In genomic region chr2:205482399-205483065, GRCh38 we compare ENCODE assay signal across 1 cellular context.
TF ChIP-seq lines count a peak whose summit lies in the region.

No MANE protein-coding gene starts in this region.

TF ChIP-seq in WTC11, 78 proteins besides CTCF, POLR2A, EP300 and RAD21 (continues in another document):
- TF ChIP-seq, protein P1, sequence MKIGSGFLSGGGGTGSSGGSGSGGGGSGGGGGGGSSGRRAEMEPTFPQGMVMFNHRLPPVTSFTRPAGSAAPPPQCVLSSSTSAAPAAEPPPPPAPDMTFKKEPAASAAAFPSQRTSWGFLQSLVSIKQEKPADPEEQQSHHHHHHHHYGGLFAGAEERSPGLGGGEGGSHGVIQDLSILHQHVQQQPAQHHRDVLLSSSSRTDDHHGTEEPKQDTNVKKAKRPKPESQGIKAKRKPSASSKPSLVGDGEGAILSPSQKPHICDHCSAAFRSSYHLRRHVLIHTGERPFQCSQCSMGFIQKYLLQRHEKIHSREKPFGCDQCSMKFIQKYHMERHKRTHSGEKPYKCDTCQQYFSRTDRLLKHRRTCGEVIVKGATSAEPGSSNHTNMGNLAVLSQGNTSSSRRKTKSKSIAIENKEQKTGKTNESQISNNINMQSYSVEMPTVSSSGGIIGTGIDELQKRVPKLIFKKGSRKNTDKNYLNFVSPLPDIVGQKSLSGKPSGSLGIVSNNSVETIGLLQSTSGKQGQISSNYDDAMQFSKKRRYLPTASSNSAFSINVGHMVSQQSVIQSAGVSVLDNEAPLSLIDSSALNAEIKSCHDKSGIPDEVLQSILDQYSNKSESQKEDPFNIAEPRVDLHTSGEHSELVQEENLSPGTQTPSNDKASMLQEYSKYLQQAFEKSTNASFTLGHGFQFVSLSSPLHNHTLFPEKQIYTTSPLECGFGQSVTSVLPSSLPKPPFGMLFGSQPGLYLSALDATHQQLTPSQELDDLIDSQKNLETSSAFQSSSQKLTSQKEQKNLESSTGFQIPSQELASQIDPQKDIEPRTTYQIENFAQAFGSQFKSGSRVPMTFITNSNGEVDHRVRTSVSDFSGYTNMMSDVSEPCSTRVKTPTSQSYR (CRISPR knock-in tag; IDR thresholded peaks at IDR 0.05): peak; percentile 60; the same call in 1 of the 2 replicates
- TF ChIP-seq TEAD4 (CRISPR knock-in tag; IDR thresholded peaks at IDR 0.05) (no peak), FOXP1 (CRISPR knock-in tag; IDR thresholded peaks at IDR 0.05; ENCODE audit: borderline replicate concordance) (no peak), ETV6 (CRISPR knock-in tag; IDR thresholded peaks at IDR 0.05) (0 out of 2 replicates have a peak, but pooled peaks have one; percentile 58), ZNF232 (CRISPR knock-in tag; IDR thresholded peaks at IDR 0.05) (no peak), FOXK1 (CRISPR knock-in tag; IDR thresholded peaks at IDR 0.05) (peak; percentile 56; the same call in 1 of the 2 replicates), MYBL2 (CRISPR knock-in tag; IDR thresholded peaks at IDR 0.05) (peak; percentile 38; the same call in 1 of the 2 replicates), ZBTB21 (CRISPR knock-in tag; IDR thresholded peaks at IDR 0.05; ENCODE audit: borderline replicate concordance) (peak; percentile 55; the same call in 1 of the 2 replicates), OVOL2 (CRISPR knock-in tag; IDR thresholded peaks at IDR 0.05; ENCODE audit: borderline replicate concordance) (no peak), CDX4 (CRISPR knock-in tag; IDR thresholded peaks at IDR 0.05; ENCODE audit: borderline replicate concordance) (no peak), TEAD1 (CRISPR knock-in tag; IDR thresholded peaks at IDR 0.05) (peak; percentile 50; the same call in 1 of the 2 replicates), ZNF416 (CRISPR knock-in tag; IDR thresholded peaks at IDR 0.05) (no peak), PRRX2 (CRISPR knock-in tag; IDR thresholded peaks at IDR 0.05) (no peak), ERG (CRISPR knock-in tag; IDR thresholded peaks at IDR 0.05) (no peak), RORB (CRISPR knock-in tag; IDR thresholded peaks at IDR 0.05) (no peak), SP1 (CRISPR knock-in tag; conservative IDR thresholded peaks at IDR 0.05) (peak; percentile 68; the same call in 1 of the 2 replicates), HMGA2 (CRISPR knock-in tag; IDR thresholded peaks at IDR 0.05) (no peak), FOXP4 (CRISPR knock-in tag; IDR thresholded peaks at IDR 0.05) (no peak), ZNF423 (CRISPR knock-in tag; IDR thresholded peaks at IDR 0.05) (peak; percentile 81), ZNF263 (CRISPR knock-in tag; IDR thresholded peaks at IDR 0.05; ENCODE audit: low read depth) (no peak), NFE2L1 (CRISPR knock-in tag; IDR thresholded peaks at IDR 0.05) (no peak), KAT7 (CRISPR knock-in tag; IDR thresholded peaks at IDR 0.05; ENCODE audit: borderline replicate concordance) (no peak), FOXJ3 (CRISPR knock-in tag; IDR thresholded peaks at IDR 0.05; ENCODE audit: borderline replicate concordance) (no peak), ZNF317 (CRISPR knock-in tag; IDR thresholded peaks at IDR 0.05; ENCODE audit: borderline replicate concordance, low read depth) (no peak), ESRRA (CRISPR knock-in tag; IDR thresholded peaks at IDR 0.05; ENCODE audit: borderline replicate concordance) (no peak), ATF1 (CRISPR knock-in tag; IDR thresholded peaks at IDR 0.05) (no peak)
- TF ChIP-seq, protein P2, sequence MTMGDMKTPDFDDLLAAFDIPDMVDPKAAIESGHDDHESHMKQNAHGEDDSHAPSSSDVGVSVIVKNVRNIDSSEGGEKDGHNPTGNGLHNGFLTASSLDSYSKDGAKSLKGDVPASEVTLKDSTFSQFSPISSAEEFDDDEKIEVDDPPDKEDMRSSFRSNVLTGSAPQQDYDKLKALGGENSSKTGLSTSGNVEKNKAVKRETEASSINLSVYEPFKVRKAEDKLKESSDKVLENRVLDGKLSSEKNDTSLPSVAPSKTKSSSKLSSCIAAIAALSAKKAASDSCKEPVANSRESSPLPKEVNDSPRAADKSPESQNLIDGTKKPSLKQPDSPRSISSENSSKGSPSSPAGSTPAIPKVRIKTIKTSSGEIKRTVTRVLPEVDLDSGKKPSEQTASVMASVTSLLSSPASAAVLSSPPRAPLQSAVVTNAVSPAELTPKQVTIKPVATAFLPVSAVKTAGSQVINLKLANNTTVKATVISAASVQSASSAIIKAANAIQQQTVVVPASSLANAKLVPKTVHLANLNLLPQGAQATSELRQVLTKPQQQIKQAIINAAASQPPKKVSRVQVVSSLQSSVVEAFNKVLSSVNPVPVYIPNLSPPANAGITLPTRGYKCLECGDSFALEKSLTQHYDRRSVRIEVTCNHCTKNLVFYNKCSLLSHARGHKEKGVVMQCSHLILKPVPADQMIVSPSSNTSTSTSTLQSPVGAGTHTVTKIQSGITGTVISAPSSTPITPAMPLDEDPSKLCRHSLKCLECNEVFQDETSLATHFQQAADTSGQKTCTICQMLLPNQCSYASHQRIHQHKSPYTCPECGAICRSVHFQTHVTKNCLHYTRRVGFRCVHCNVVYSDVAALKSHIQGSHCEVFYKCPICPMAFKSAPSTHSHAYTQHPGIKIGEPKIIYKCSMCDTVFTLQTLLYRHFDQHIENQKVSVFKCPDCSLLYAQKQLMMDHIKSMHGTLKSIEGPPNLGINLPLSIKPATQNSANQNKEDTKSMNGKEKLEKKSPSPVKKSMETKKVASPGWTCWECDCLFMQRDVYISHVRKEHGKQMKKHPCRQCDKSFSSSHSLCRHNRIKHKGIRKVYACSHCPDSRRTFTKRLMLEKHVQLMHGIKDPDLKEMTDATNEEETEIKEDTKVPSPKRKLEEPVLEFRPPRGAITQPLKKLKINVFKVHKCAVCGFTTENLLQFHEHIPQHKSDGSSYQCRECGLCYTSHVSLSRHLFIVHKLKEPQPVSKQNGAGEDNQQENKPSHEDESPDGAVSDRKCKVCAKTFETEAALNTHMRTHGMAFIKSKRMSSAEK (CRISPR knock-in tag; IDR thresholded peaks at IDR 0.05; ENCODE audit: borderline replicate concordance): no peak
- TF ChIP-seq, protein P3, sequence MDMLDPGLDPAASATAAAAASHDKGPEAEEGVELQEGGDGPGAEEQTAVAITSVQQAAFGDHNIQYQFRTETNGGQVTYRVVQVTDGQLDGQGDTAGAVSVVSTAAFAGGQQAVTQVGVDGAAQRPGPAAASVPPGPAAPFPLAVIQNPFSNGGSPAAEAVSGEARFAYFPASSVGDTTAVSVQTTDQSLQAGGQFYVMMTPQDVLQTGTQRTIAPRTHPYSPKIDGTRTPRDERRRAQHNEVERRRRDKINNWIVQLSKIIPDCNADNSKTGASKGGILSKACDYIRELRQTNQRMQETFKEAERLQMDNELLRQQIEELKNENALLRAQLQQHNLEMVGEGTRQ (CRISPR knock-in tag; IDR thresholded peaks at IDR 0.05): peak; percentile 11; the same call in 1 of the 2 replicates
- TF ChIP-seq, protein P4, sequence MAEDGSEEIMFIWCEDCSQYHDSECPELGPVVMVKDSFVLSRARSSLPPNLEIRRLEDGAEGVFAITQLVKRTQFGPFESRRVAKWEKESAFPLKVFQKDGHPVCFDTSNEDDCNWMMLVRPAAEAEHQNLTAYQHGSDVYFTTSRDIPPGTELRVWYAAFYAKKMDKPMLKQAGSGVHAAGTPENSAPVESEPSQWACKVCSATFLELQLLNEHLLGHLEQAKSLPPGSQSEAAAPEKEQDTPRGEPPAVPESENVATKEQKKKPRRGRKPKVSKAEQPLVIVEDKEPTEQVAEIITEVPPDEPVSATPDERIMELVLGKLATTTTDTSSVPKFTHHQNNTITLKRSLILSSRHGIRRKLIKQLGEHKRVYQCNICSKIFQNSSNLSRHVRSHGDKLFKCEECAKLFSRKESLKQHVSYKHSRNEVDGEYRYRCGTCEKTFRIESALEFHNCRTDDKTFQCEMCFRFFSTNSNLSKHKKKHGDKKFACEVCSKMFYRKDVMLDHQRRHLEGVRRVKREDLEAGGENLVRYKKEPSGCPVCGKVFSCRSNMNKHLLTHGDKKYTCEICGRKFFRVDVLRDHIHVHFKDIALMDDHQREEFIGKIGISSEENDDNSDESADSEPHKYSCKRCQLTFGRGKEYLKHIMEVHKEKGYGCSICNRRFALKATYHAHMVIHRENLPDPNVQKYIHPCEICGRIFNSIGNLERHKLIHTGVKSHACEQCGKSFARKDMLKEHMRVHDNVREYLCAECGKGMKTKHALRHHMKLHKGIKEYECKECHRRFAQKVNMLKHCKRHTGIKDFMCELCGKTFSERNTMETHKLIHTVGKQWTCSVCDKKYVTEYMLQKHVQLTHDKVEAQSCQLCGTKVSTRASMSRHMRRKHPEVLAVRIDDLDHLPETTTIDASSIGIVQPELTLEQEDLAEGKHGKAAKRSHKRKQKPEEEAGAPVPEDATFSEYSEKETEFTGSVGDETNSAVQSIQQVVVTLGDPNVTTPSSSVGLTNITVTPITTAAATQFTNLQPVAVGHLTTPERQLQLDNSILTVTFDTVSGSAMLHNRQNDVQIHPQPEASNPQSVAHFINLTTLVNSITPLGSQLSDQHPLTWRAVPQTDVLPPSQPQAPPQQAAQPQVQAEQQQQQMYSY (CRISPR knock-in tag; IDR thresholded peaks at IDR 0.05): no peak
- TF ChIP-seq, protein P5, sequence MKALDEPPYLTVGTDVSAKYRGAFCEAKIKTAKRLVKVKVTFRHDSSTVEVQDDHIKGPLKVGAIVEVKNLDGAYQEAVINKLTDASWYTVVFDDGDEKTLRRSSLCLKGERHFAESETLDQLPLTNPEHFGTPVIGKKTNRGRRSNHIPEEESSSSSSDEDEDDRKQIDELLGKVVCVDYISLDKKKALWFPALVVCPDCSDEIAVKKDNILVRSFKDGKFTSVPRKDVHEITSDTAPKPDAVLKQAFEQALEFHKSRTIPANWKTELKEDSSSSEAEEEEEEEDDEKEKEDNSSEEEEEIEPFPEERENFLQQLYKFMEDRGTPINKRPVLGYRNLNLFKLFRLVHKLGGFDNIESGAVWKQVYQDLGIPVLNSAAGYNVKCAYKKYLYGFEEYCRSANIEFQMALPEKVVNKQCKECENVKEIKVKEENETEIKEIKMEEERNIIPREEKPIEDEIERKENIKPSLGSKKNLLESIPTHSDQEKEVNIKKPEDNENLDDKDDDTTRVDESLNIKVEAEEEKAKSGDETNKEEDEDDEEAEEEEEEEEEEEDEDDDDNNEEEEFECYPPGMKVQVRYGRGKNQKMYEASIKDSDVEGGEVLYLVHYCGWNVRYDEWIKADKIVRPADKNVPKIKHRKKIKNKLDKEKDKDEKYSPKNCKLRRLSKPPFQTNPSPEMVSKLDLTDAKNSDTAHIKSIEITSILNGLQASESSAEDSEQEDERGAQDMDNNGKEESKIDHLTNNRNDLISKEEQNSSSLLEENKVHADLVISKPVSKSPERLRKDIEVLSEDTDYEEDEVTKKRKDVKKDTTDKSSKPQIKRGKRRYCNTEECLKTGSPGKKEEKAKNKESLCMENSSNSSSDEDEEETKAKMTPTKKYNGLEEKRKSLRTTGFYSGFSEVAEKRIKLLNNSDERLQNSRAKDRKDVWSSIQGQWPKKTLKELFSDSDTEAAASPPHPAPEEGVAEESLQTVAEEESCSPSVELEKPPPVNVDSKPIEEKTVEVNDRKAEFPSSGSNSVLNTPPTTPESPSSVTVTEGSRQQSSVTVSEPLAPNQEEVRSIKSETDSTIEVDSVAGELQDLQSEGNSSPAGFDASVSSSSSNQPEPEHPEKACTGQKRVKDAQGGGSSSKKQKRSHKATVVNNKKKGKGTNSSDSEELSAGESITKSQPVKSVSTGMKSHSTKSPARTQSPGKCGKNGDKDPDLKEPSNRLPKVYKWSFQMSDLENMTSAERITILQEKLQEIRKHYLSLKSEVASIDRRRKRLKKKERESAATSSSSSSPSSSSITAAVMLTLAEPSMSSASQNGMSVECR (CRISPR knock-in tag; IDR thresholded peaks at IDR 0.05; ENCODE audit: borderline replicate concordance): no peak; the same call in 1 of the 2 replicates
- TF ChIP-seq, protein P6, sequence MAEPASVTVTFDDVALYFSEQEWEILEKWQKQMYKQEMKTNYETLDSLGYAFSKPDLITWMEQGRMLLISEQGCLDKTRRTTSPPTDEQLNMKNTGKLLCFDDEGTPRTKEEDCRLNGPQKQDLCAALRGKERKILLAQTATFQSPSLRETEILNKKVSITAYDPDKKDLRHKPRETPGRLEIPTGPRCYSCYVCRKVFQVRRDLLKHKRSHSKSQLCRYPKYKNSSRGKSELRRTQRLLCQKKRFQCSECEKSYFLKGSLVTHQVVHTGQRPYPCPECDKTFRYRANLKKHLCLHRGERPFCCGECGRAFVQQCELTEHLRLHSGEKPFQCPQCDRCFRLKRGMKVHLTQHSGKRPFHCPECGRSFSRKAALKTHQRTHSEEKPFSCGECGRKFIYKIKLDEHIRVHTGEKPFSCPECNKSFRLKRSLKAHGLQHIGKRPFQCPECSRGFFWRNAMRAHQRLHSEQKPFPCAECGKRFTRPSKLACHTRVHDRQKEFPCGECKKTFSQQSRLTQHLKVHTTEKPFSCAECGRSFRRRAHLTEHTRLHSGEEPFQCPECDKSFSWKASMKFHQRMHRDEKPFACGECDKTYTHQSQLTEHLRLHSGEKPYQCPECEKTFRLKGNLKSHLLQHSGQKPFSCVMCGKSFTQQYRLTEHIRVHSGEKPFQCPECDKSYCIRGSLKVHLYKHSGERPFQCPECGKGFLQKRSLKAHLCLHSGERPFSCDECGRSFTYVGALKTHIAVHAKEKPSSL (CRISPR knock-in tag; conservative IDR thresholded peaks at IDR 0.05): no peak
- TF ChIP-seq, protein P7, sequence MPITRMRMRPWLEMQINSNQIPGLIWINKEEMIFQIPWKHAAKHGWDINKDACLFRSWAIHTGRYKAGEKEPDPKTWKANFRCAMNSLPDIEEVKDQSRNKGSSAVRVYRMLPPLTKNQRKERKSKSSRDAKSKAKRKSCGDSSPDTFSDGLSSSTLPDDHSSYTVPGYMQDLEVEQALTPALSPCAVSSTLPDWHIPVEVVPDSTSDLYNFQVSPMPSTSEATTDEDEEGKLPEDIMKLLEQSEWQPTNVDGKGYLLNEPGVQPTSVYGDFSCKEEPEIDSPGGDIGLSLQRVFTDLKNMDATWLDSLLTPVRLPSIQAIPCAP (CRISPR knock-in tag; IDR thresholded peaks at IDR 0.05): no peak
